9 cellular contexts compared by ENCODE assay signal in the genomic region with DNA sequence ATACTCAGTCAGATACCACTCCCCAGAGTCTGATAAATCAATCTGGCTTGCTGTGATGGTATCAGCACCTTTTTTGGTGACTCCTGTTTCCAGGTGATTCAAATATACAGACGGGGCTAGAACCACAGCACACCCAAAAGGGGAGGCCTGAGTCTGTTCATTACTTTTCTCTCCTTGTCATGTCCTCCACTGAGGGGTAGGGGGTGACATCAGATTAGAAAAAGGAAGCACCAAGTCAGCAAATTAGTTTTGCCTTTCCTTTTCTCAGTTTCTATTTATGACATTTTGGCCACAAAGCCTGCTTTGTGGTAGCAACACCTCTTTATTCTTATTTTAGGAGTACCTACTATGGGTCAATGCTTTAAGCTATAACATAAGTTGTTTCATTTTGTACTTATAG.
DNase-seq lines count a peak whose midpoint lies in the region; ATAC-seq and TF ChIP-seq lines count a peak whose summit lies in the region.
"Had no signal": no experiment of that assay in that cellular context is flagged by ENCODE, and none has a peak within 500 bp of the region (broad histone marks: within the 10 kb centered on the region; RNA-seq: fewer than 3 reads in every experiment).

No MANE protein-coding gene starts in this region.

- peak; percentile 53 for ATAC-seq in activated CD8-positive, alpha-beta memory T cell treated with anti-CD3 and anti-CD28 coated beads, Interleukin-2, amount 10 ng/mL, durations not matched to agents 7 days and 5 days
- ATAC-seq in HG02870 (IDR thresholded peaks at IDR 0.05; ENCODE audit: unreplicated experiment), result peak; percentile 88

- POLR2A ChIA-PET in HEK293T (lab: Yijun Ruan, JAX), result no interaction called here

- H3K4me3 ChIP-seq in neural cell (ENCODE audit: low read length), result no peak overlapping the region

- no peak overlapping the region for H3K27ac Mint-ChIP-seq in activated CD8-positive, alpha-beta memory T cell treated with anti-CD3 and anti-CD28 coated beads, Interleukin-2, amount 10 ng/mL, durations not matched to agents 7 days and 5 days

- TF ChIP-seq RAD21 in neural cell (conservative IDR thresholded peaks at IDR 0.05), result peak; percentile 67

- no peaks in the 10 kb centered on the region for H3K36me3 Mint-ChIP-seq in activated CD8-positive, alpha-beta memory T cell treated with anti-CD3 and anti-CD28 coated beads, Interleukin-2, amount 10 ng/mL, durations not matched to agents 7 days and 5 days

- peaks cover 3% of the 10 kb centered on the region for H3K27me3 Mint-ChIP-seq in activated CD8-positive, alpha-beta memory T cell treated with anti-CD3 and anti-CD28 coated beads, Interleukin-2, amount 10 ng/mL, durations not matched to agents 7 days and 5 days

- no peaks in the 10 kb centered on the region for H3K79me2 ChIP-seq in neural cell (replicated peaks; ENCODE audit: insufficient read depth, low read length)
- H3K79me2 ChIP-seq: parathyroid adenoma had no signal

- no peak overlapping the region for H3K27ac ChIP-seq in neural cell (ENCODE audit: low read length)
- H3K27ac ChIP-seq: parathyroid adenoma had no signal

- no peaks in the 10 kb centered on the region for H3K27me3 ChIP-seq in neural cell (ENCODE audit: insufficient read depth, low read depth, low read length)

- no peaks in the 10 kb centered on the region for H3K9me3 Mint-ChIP-seq in activated CD8-positive, alpha-beta memory T cell treated with anti-CD3 and anti-CD28 coated beads, Interleukin-2, amount 10 ng/mL, durations not matched to agents 7 days and 5 days (ENCODE audit: low read depth)

- peaks cover 2% of the 10 kb centered on the region for H3K4me1 Mint-ChIP-seq in activated CD8-positive, alpha-beta memory T cell treated with anti-CD3 and anti-CD28 coated beads, Interleukin-2, amount 10 ng/mL, durations not matched to agents 7 days and 5 days

- no peak overlapping the region for H2AFZ ChIP-seq in neural cell (ENCODE audit: low read depth, low read length)
- H2AFZ ChIP-seq: parathyroid adenoma had no signal

- no peaks in the 10 kb centered on the region for H3K36me3 ChIP-seq in neural cell (ENCODE audit: insufficient read depth, low read length)

- no peak overlapping the region for H3K4me2 ChIP-seq in neural cell (ENCODE audit: low read length)

- peak; percentile 51 for TF ChIP-seq CTCF in neural cell (IDR thresholded peaks at IDR 0.05; ENCODE audit: poor library complexity, severe bottlenecking)

- CTCF ChIA-PET in activated CD8-positive, alpha-beta memory T cell treated with anti-CD3 and anti-CD28 coated beads, Interleukin-2, amount 10 ng/mL, durations not matched to agents 7 days and 5 days (lab: Charles Lee), result no interaction called here
- CTCF ChIA-PET in HEK293T (lab: Yijun Ruan, JAX), result no interaction called here

- H3K9me3 ChIP-seq in neural cell (ENCODE audit: low read length), result no peaks in the 10 kb centered on the region

- no peaks in the 10 kb centered on the region for H3F3A ChIP-seq in neural cell (ENCODE audit: insufficient read depth, low read length, poor library complexity, severe bottlenecking)

- H3K9ac ChIP-seq in neural cell (ENCODE audit: low read length), result no peak overlapping the region
- H3K9ac ChIP-seq: parathyroid adenoma had no signal

- H3K4me3 Mint-ChIP-seq in activated CD8-positive, alpha-beta memory T cell treated with anti-CD3 and anti-CD28 coated beads, Interleukin-2, amount 10 ng/mL, durations not matched to agents 7 days and 5 days, result no peak overlapping the region

- H3K9me2 ChIP-seq in neural cell (ENCODE audit: insufficient read depth, low read length), result no peaks in the 10 kb centered on the region

- no peak for DNase-seq in activated CD8-positive, alpha-beta memory T cell treated with anti-CD3 and anti-CD28 coated beads, Interleukin-2, amount 10 ng/mL, durations not matched to agents 7 days and 5 days
- no peak for DNase-seq in activated CD8-positive, alpha-beta memory T cell treated with anti-CD3 and anti-CD28 coated beads, Interleukin-2, amount 50 U/mL, for 4 hours
- peak; percentile 56 for DNase-seq in OCI-M1 (lab: John Stamatoyannopoulos, UW)
- DNase-seq in HEK293T (ENCODE audit: extremely low spot score), result no peak
- DNase-seq in DMS153 treated with DMSO at 0.1 percent for 48 hours (lab: John Stamatoyannopoulos, UW; ENCODE audit: unreplicated experiment), result no peak
- DNase-seq in GM19240 (ENCODE audit: insufficient read length, low spot score), result no peak

- TF ChIP-seq EP300 in neural cell (conservative IDR thresholded peaks at IDR 0.05; ENCODE audit: poor library complexity, severe bottlenecking), result no peak

- no peaks in the 10 kb centered on the region for H4K20me1 ChIP-seq in neural cell (ENCODE audit: insufficient read depth)

TF ChIP-seq in neural cell, 6 proteins besides CTCF, POLR2A, EP300 and RAD21:
- peak; percentile 67 for TF ChIP-seq SMC3 (conservative IDR thresholded peaks at IDR 0.05; ENCODE audit: poor library complexity)
- TF ChIP-seq EZH2 (IDR thresholded peaks at IDR 0.05; ENCODE audit: borderline replicate concordance, insufficient read depth, low read length, poor library complexity, severe bottlenecking), result no peak

TF ChIP-seq in HEK293T, 16 proteins besides CTCF, POLR2A, EP300 and RAD21:
- TF ChIP-seq ZNF384 (IDR thresholded peaks at IDR 0.05), result no peak
- TF ChIP-seq BHLHE40 (IDR thresholded peaks at IDR 0.05; ENCODE audit: borderline replicate concordance), result no peak
- TF ChIP-seq NFRKB (IDR thresholded peaks at IDR 0.05), result no peak
- TF ChIP-seq TARDBP (IDR thresholded peaks at IDR 0.05), result no peak
- no peak for TF ChIP-seq SP1 (IDR thresholded peaks at IDR 0.05)
- TF ChIP-seq HDGF (IDR thresholded peaks at IDR 0.05; ENCODE audit: borderline replicate concordance), result no peak
- no peak for TF ChIP-seq FOXA1 (IDR thresholded peaks at IDR 0.05)
- TF ChIP-seq SUZ12 (IDR thresholded peaks at IDR 0.05), result no peak
- TF ChIP-seq FOXK2 (IDR thresholded peaks at IDR 0.05), result no peak
- TF ChIP-seq FOXM1 (IDR thresholded peaks at IDR 0.05; ENCODE audit: borderline replicate concordance), result no peak
- TF ChIP-seq ARNT (IDR thresholded peaks at IDR 0.05), result no peak
- no peak for TF ChIP-seq L3MBTL2 (conservative IDR thresholded peaks at IDR 0.05)
- TF ChIP-seq ELF4 (IDR thresholded peaks at IDR 0.05), result no peak
- TF ChIP-seq, protein P1, sequence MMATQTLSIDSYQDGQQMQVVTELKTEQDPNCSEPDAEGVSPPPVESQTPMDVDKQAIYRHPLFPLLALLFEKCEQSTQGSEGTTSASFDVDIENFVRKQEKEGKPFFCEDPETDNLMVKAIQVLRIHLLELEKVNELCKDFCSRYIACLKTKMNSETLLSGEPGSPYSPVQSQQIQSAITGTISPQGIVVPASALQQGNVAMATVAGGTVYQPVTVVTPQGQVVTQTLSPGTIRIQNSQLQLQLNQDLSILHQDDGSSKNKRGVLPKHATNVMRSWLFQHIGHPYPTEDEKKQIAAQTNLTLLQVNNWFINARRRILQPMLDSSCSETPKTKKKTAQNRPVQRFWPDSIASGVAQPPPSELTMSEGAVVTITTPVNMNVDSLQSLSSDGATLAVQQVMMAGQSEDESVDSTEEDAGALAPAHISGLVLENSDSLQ (IDR thresholded peaks at IDR 0.05), result no peak
- TF ChIP-seq CTBP1 (IDR thresholded peaks at IDR 0.05; ENCODE audit: borderline replicate concordance), result no peak
- TF ChIP-seq LEF1 (IDR thresholded peaks at IDR 0.05; ENCODE audit: borderline replicate concordance), result no peak
